8 cellular contexts compared by ENCODE assay signal in genomic region chr10:28991738-28992270, GRCh38.
DNase-seq lines count a peak whose midpoint lies in the region; ATAC-seq and TF ChIP-seq lines count a peak whose summit lies in the region.

No MANE protein-coding gene starts in this region.

- no peak overlapping the region for H3K4me3 ChIP-seq in CD8-positive, alpha-beta T cell (ENCODE audit: low read depth, low read length)
- H3K4me3 ChIP-seq in Peyer's patch (no peak overlapping the region), astrocyte of the spinal cord (ENCODE audit: low read depth, low read length) (no peak overlapping the region)

- no peak overlapping the region for H3K23ac ChIP-seq in H9 (ENCODE audit: insufficient read length, low read depth, low read length)

- no peak overlapping the region for H3K18ac ChIP-seq in H9 (ENCODE audit: insufficient read length, low read depth, low read length)

- H3K4me3 Mint-ChIP-seq in CD8-positive, alpha-beta T cell: no peak overlapping the region
- H3K4me3 Mint-ChIP-seq in H9: no peak overlapping the region
- no peak overlapping the region for H3K4me3 Mint-ChIP-seq in stimulated activated memory B cell treated with anti-CD40 and anti-IgM and Interleukin-4, amounts not matched to agents 10 μg/mL and 1 μg/mL and 100 μg/mL, for 72 hours

- no peak for TF ChIP-seq CTCF in CD8-positive, alpha-beta T cell (IDR thresholded peaks at IDR 0.05)
- TF ChIP-seq CTCF in H9 (conservative IDR thresholded peaks at IDR 0.05) (peak; percentile 90), Peyer's patch (IDR thresholded peaks at IDR 0.05) (peak in 4 of 6 experiments; percentile 52 to 74 (median 69)), astrocyte of the spinal cord (IDR thresholded peaks at IDR 0.05; ENCODE audit: low read depth, low read length) (peak; percentile 79)

- H3K79me1 ChIP-seq in H9 (ENCODE audit: insufficient read depth, low read depth, low read length, poor library complexity, severe bottlenecking): no peaks in the 10 kb centered on the region

- H3K9me3 Mint-ChIP-seq in CD8-positive, alpha-beta T cell: no peaks in the 10 kb centered on the region
- peaks cover 2 to 7% of the 10 kb centered on the region in 2 experiments; a peak in 2 of 5 replicates for H3K9me3 Mint-ChIP-seq in H9
- H3K9me3 Mint-ChIP-seq in stimulated activated memory B cell treated with anti-CD40 and anti-IgM and Interleukin-4, amounts not matched to agents 10 μg/mL and 1 μg/mL and 100 μg/mL, for 72 hours: peaks cover 3% of the 10 kb centered on the region

- H2BK12ac ChIP-seq in H9 (ENCODE audit: insufficient read length, low read depth, low read length): no peak overlapping the region

- H2BK20ac ChIP-seq in H9 (ENCODE audit: low read depth, low read length, poor library complexity, severe bottlenecking): no peak overlapping the region

- H4K91ac ChIP-seq in H9 (ENCODE audit: insufficient read length, low read depth, low read length): no peak overlapping the region

- no peak overlapping the region for H3T11ph ChIP-seq in H9 (ENCODE audit: low read length)

- ATAC-seq in CD8-positive, alpha-beta T cell: no peak
- peak; percentile 36 for ATAC-seq in stimulated activated memory B cell treated with anti-CD40 and anti-IgM and Interleukin-4, amounts not matched to agents 10 μg/mL and 1 μg/mL and 100 μg/mL, for 72 hours

- no peak overlapping the region for H3K4me2 ChIP-seq in H9 (ENCODE audit: insufficient read depth, insufficient read length, low read length)

- H3K4me1 Mint-ChIP-seq in CD8-positive, alpha-beta T cell (ENCODE audit: low read depth): no peaks in the 10 kb centered on the region
- H3K4me1 Mint-ChIP-seq in H9: peaks cover 8 to 9% of the 10 kb centered on the region in 2 experiments
- H3K4me1 Mint-ChIP-seq in stimulated activated memory B cell treated with anti-CD40 and anti-IgM and Interleukin-4, amounts not matched to agents 10 μg/mL and 1 μg/mL and 100 μg/mL, for 72 hours: no peaks in the 10 kb centered on the region

- H3K36me3 ChIP-seq in CD8-positive, alpha-beta T cell (ENCODE audit: insufficient read depth, low read length): no peaks in the 10 kb centered on the region
- no peaks in the 10 kb centered on the region for H3K36me3 ChIP-seq in Peyer's patch

- WGBS in H9 (ENCODE audit: extremely low coverage, insufficient read length, low lambda C conversion rate): no CpG with 5 or more reads among the region's 1 CpG

- no peaks in the 10 kb centered on the region for H3K4me1 ChIP-seq in CD8-positive, alpha-beta T cell (ENCODE audit: insufficient read depth, low read length)
- H3K4me1 ChIP-seq in H9 (ENCODE audit: insufficient read depth, low read length): no peaks in the 10 kb centered on the region
- H3K4me1 ChIP-seq in Peyer's patch: no peaks in the 10 kb centered on the region

- peaks cover 9% of the 10 kb centered on the region for H3K27me3 Mint-ChIP-seq in CD8-positive, alpha-beta T cell (ENCODE audit: low read depth)
- H3K27me3 Mint-ChIP-seq in H9 (ENCODE audit: low read depth): no peaks in the 10 kb centered on the region
- H3K27me3 Mint-ChIP-seq in stimulated activated memory B cell treated with anti-CD40 and anti-IgM and Interleukin-4, amounts not matched to agents 10 μg/mL and 1 μg/mL and 100 μg/mL, for 72 hours: peaks cover 10% of the 10 kb centered on the region

- H4K20me1 ChIP-seq in H9 (ENCODE audit: control insufficient read depth, insufficient read depth, insufficient read length): no peaks in the 10 kb centered on the region

- no peak overlapping the region for H2AFZ ChIP-seq in H9 (ENCODE audit: low read length)

- H3K56ac ChIP-seq in H9 (ENCODE audit: insufficient read length, low read depth, low read length): no peak overlapping the region

- H2AK5ac ChIP-seq in H9 (ENCODE audit: insufficient read length, low read length): no peak overlapping the region

- H3K9me3 ChIP-seq in CD8-positive, alpha-beta T cell (ENCODE audit: low read length): no peaks in the 10 kb centered on the region
- no peaks in the 10 kb centered on the region for H3K9me3 ChIP-seq in H9 (ENCODE audit: control insufficient read depth, low read depth, low read length)
- no peaks in the 10 kb centered on the region for H3K9me3 ChIP-seq in Peyer's patch

- CTCF ChIA-PET in CD8-positive, alpha-beta T cell (lab: Charles Lee): interaction anchor here (1.3 to 5.9 kb wide), 2 partner anchors 9 to 328 kb away, joined by 4 to 34 read pairs; no protein-coding TSS in a partner anchor

- H3K27me3 ChIP-seq in CD8-positive, alpha-beta T cell (ENCODE audit: insufficient read depth, low read length): no peaks in the 10 kb centered on the region
- H3K27me3 ChIP-seq in H9 (ENCODE audit: insufficient read depth, low read length): no peaks in the 10 kb centered on the region
- H3K27me3 ChIP-seq in Peyer's patch: no peaks in the 10 kb centered on the region

- no peak overlapping the region for H3K4ac ChIP-seq in H9 (ENCODE audit: low read depth, low read length)

- H3K36me3 Mint-ChIP-seq in CD8-positive, alpha-beta T cell: no peaks in the 10 kb centered on the region
- H3K36me3 Mint-ChIP-seq in H9 (ENCODE audit: insufficient read depth in 1 of 3, low read depth in 3 of 3): peaks cover 0 to 7% (median 0%) of the 10 kb centered on the region in 3 experiments; a peak in 4 of 7 replicates
- H3K36me3 Mint-ChIP-seq in stimulated activated memory B cell treated with anti-CD40 and anti-IgM and Interleukin-4, amounts not matched to agents 10 μg/mL and 1 μg/mL and 100 μg/mL, for 72 hours: no peaks in the 10 kb centered on the region

- H2BK15ac ChIP-seq in H9 (ENCODE audit: low read depth, low read length): no peak overlapping the region

- no peak overlapping the region for H4K5ac ChIP-seq in H9 (ENCODE audit: insufficient read length, low read depth, low read length)

- intact Hi-C loops in CD8-positive, alpha-beta T cell (cut with DNase I, micrococcal nuclease): loop anchor here (1.0 to 5.0 kb wide), 3 partner anchors 315 to 328 kb away; partner anchors contain the start of gene BAMBI (in 1 of the 2)

- peak in 5 of 7 experiments; percentile 5 to 27 (median 26) for DNase-seq in CD8-positive, alpha-beta T cell
- DNase-seq in H9: peak; percentile 65
- peak in 1 of 3 donors; percentile 61 for DNase-seq in Peyer's patch
- DNase-seq in astrocyte of the spinal cord (ENCODE audit: low read depth, low spot score): peak; percentile 55
- peak; percentile 71 for DNase-seq in kidney glomerular epithelial cell (lab: John Stamatoyannopoulos, UW)
- DNase-seq in HPDE6-E6E7 (ENCODE audit: extremely low spot score): no peak
- no peak for DNase-seq in NCI-H2171 (lab: John Stamatoyannopoulos, UW)

- no peak overlapping the region for H3K9ac ChIP-seq in H9 (ENCODE audit: extremely low read depth, insufficient read length, low read length)

- in situ Hi-C loops in astrocyte of the spinal cord (cut with HindIII; ENCODE audit: low sequenced_read_pairs): no loop called here

- no peak overlapping the region for H2BK120ac ChIP-seq in H9 (ENCODE audit: low read depth, low read length, poor library complexity, severe bottlenecking)

- H3K23me2 ChIP-seq in H9 (ENCODE audit: insufficient read length, low read depth, low read length, poor library complexity, severe bottlenecking): no peaks in the 10 kb centered on the region

- no peak for TF ChIP-seq POLR2A in Peyer's patch (IDR thresholded peaks at IDR 0.05)

- no peak overlapping the region for H3K14ac ChIP-seq in H9 (ENCODE audit: insufficient read depth, low read length)

- no peak overlapping the region for H2BK5ac ChIP-seq in H9 (ENCODE audit: insufficient read length, low read length)

- H3K79me2 ChIP-seq in H9 (ENCODE audit: insufficient read depth, low read length): no peaks in the 10 kb centered on the region

- H3K27ac ChIP-seq in CD8-positive, alpha-beta T cell (ENCODE audit: low read depth, low read length): no peak overlapping the region
- no peak overlapping the region for H3K27ac ChIP-seq in H9 (ENCODE audit: insufficient read length, low read depth, low read length)
- no peak overlapping the region for H3K27ac ChIP-seq in Peyer's patch

- H3K27ac Mint-ChIP-seq in CD8-positive, alpha-beta T cell: no peak overlapping the region
- H3K27ac Mint-ChIP-seq in H9: no peak overlapping the region
- H3K27ac Mint-ChIP-seq in stimulated activated memory B cell treated with anti-CD40 and anti-IgM and Interleukin-4, amounts not matched to agents 10 μg/mL and 1 μg/mL and 100 μg/mL, for 72 hours: no peak overlapping the region

- POLR2A ChIA-PET in CD8-positive, alpha-beta T cell (lab: Charles Lee): interaction anchor here (0.7 kb wide), 1 partner anchor 314 kb away, joined by 4 read pairs; the partner anchor contains the start of gene BAMBI

- no peak overlapping the region for H4K8ac ChIP-seq in H9 (replicated peaks; ENCODE audit: insufficient read length, low read depth, low read length)

Comparison
In these comparisons a context has a peak if more than half of its experiments do, and no peak if none do; other contexts are left out.
1. DNase-seq: peak in CD8-positive, alpha-beta T cell (5 of 7), H9 (single experiment), astrocyte of the spinal cord (single experiment) and kidney glomerular epithelial cell (single experiment); none in HPDE6-E6E7 (single experiment) and NCI-H2171 (single experiment).